In genomic region chr19:374886-375235, GRCh38 we compare ENCODE assay signal across 1 cellular context.
TF ChIP-seq lines count a peak whose summit lies in the region.

No MANE protein-coding gene starts in this region.

TF ChIP-seq in WTC11, 78 proteins besides CTCF, POLR2A, EP300 and RAD21 (continued from another document):
- no peak for TF ChIP-seq ZNF532 (CRISPR knock-in tag; IDR thresholded peaks at IDR 0.05; ENCODE audit: borderline replicate concordance)
- TF ChIP-seq JUN (CRISPR knock-in tag; IDR thresholded peaks at IDR 0.05), result no peak
- no peak for TF ChIP-seq CBFB (CRISPR knock-in tag; IDR thresholded peaks at IDR 0.05; ENCODE audit: low read depth)
- no peak for TF ChIP-seq ERG (CRISPR knock-in tag; IDR thresholded peaks at IDR 0.05)
- TF ChIP-seq ZNF281 (CRISPR knock-in tag; IDR thresholded peaks at IDR 0.05), result no peak
- TF ChIP-seq MYBL2 (CRISPR knock-in tag; IDR thresholded peaks at IDR 0.05), result no peak
- no peak for TF ChIP-seq GRHL2 (CRISPR knock-in tag; IDR thresholded peaks at IDR 0.05; ENCODE audit: insufficient replicate concordance, severe bottlenecking)
- TF ChIP-seq ESRRA (CRISPR knock-in tag; IDR thresholded peaks at IDR 0.05; ENCODE audit: borderline replicate concordance), result no peak
- no peak for TF ChIP-seq ELF4 (CRISPR knock-in tag; IDR thresholded peaks at IDR 0.05; ENCODE audit: low read depth)
- no peak for TF ChIP-seq NFATC4 (CRISPR knock-in tag; IDR thresholded peaks at IDR 0.05)
- no peak for TF ChIP-seq ZNF671 (CRISPR knock-in tag; IDR thresholded peaks at IDR 0.05)
- TF ChIP-seq MLX (CRISPR knock-in tag; IDR thresholded peaks at IDR 0.05), result no peak
- no peak for TF ChIP-seq ATF1 (CRISPR knock-in tag; IDR thresholded peaks at IDR 0.05)
- no peak for TF ChIP-seq NFE2L1 (CRISPR knock-in tag; IDR thresholded peaks at IDR 0.05)
- TF ChIP-seq SOX15 (CRISPR knock-in tag; IDR thresholded peaks at IDR 0.05), result no peak
